ENCODE assay signal across 17 cellular contexts in the genomic region with DNA sequence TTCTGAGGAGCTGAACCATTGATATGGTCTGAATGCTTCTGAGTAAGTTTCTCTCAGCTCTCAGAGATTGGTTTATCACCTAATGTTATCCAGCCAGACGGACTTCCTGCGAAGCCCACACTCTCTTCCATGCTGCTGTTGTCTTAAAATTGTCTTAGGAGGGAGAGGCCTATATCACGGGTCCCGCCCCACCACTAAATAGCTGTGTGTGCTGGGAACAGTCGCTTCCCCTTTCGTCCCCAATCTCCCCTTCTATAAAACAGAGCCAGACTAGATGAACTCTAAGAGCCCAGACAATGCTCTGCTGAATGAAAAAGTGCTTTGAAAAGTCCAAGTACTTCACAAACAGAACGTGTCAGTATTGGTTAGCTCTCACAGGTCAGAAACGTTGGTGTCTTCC.
"Had no signal": no experiment of that assay in that cellular context is flagged by ENCODE, and none has a peak within 500 bp of the region (broad histone marks: within the 10 kb centered on the region; RNA-seq: fewer than 3 reads in every experiment).

No MANE protein-coding gene starts in this region.

- H3K27ac Mint-ChIP-seq: activated CD4-positive, alpha-beta T cell treated with anti-CD3 and anti-CD28 coated beads, Interleukin-2, amount 10 ng/mL, durations not matched to agents 24 days and 14 days; activated CD8-positive, alpha-beta T cell treated with anti-CD3 and anti-CD28 coated beads, Interleukin-2, amount 10 ng/mL, durations not matched to agents 7 days and 5 days; activated naive CD4-positive, alpha-beta T cell treated with anti-CD3 and anti-CD28 coated beads, Interleukin-2, amount 50 U/mL, for 24 hours; progenitor cell of endocrine pancreas; T-helper 2 cell treated with Interferon-gamma antibody and Interleukin-4, amounts not matched to agents 5 μg/mL and 100 μg/mL, for 36 hours had no signal

- H3K4me3 Mint-ChIP-seq: activated CD4-positive, alpha-beta T cell treated with anti-CD3 and anti-CD28 coated beads, Interleukin-2, amount 10 ng/mL, durations not matched to agents 24 days and 14 days; activated CD8-positive, alpha-beta T cell treated with anti-CD3 and anti-CD28 coated beads, Interleukin-2, amount 10 ng/mL, durations not matched to agents 7 days and 5 days; activated naive CD4-positive, alpha-beta T cell treated with anti-CD3 and anti-CD28 coated beads, Interleukin-2, amount 50 U/mL, for 24 hours; T-helper 2 cell treated with Interferon-gamma antibody and Interleukin-4, amounts not matched to agents 5 μg/mL and 100 μg/mL, for 36 hours had no signal

- ATAC-seq: activated CD8-positive, alpha-beta T cell treated with anti-CD3 and anti-CD28 coated beads, Interleukin-2, amount 10 ng/mL, durations not matched to agents 7 days and 5 days; esophagus mucosa; gastrocnemius medialis had no signal

- H3K27me3 Mint-ChIP-seq: activated CD4-positive, alpha-beta T cell treated with anti-CD3 and anti-CD28 coated beads, Interleukin-2, amount 10 ng/mL, durations not matched to agents 24 days and 14 days; progenitor cell of endocrine pancreas had no signal

- H3K9me3 Mint-ChIP-seq: activated CD4-positive, alpha-beta T cell treated with anti-CD3 and anti-CD28 coated beads, Interleukin-2, amount 10 ng/mL, durations not matched to agents 24 days and 14 days; activated naive CD4-positive, alpha-beta T cell treated with anti-CD3 and anti-CD28 coated beads, Interleukin-2, amount 50 U/mL, for 24 hours; T-helper 2 cell treated with Interferon-gamma antibody and Interleukin-4, amounts not matched to agents 5 μg/mL and 100 μg/mL, for 36 hours had no signal

- H3K36me3 Mint-ChIP-seq: activated naive CD4-positive, alpha-beta T cell treated with anti-CD3 and anti-CD28 coated beads, Interleukin-2, amount 50 U/mL, for 24 hours had no signal

- DNase-seq: activated CD4-positive, alpha-beta T cell treated with anti-CD3 and anti-CD28 coated beads, Interleukin-2, amount 10 ng/mL, durations not matched to agents 24 days and 14 days; activated CD4-positive, CD25-positive, alpha-beta regulatory T cell; activated CD8-positive, alpha-beta T cell treated with anti-CD3 and anti-CD28 coated beads, Interleukin-2, amount 10 ng/mL, durations not matched to agents 7 days and 5 days; activated gamma-delta T cell; adrenal gland; cortex of kidney; effector CD4-positive, alpha-beta T cell; gastrocnemius medialis; midbrain; occipital lobe; small intestine; stimulated activated CD4-positive, alpha-beta T cell treated with anti-CD3 and anti-CD28 coated beads, Interleukin-4, amount 100 ng/mL, for 24 hours; stimulated activated naive CD4-positive, alpha-beta T cell had no signal

- H3K4me1 Mint-ChIP-seq: activated naive CD4-positive, alpha-beta T cell treated with anti-CD3 and anti-CD28 coated beads, Interleukin-2, amount 50 U/mL, for 24 hours had no signal
